In the genomic region with DNA sequence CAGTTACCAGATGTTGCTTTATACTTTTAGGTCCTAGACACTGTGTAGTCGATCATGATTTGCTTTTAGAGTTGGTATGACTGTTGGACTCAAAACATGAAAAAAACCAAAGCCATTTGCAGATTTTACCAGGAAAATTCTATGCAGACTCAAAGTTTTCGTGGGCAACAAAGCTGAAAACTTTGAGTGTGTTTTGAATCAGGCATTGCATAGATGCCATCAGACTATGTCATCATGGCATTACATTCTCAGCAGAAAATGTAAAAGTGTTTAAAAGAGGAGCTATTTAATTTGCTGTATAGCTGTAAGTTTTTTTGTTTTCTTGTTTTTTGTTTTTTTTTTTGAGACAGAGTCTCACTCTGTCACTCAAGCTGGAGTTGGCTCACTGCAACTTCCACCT, we compare ENCODE assay signal across 1 cellular context.
TF ChIP-seq lines count a peak whose summit lies in the region.

No MANE protein-coding gene starts in this region.

TF ChIP-seq in IMR-90, 13 proteins besides CTCF, POLR2A, EP300 and RAD21:
- TF ChIP-seq, protein P1, sequence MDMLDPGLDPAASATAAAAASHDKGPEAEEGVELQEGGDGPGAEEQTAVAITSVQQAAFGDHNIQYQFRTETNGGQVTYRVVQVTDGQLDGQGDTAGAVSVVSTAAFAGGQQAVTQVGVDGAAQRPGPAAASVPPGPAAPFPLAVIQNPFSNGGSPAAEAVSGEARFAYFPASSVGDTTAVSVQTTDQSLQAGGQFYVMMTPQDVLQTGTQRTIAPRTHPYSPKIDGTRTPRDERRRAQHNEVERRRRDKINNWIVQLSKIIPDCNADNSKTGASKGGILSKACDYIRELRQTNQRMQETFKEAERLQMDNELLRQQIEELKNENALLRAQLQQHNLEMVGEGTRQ (IDR thresholded peaks at IDR 0.05; ENCODE audit: low read depth, low read length) = no peak
- no peak for TF ChIP-seq BHLHE40 (IDR thresholded peaks at IDR 0.05; ENCODE audit: low read depth, low read length)
